ENCODE assay signal across 1 cellular context in genomic region chr9:33476503-33476902, GRCh38.
TF ChIP-seq lines count a peak whose summit lies in the region.

No MANE protein-coding gene starts in this region.

TF ChIP-seq in IMR-90, 13 proteins besides CTCF, POLR2A, EP300 and RAD21 (continued from another document):
- TF ChIP-seq ELK1 (IDR thresholded peaks at IDR 0.05; ENCODE audit: borderline replicate concordance, low read depth, low read length) (no peak), BHLHE40 (IDR thresholded peaks at IDR 0.05; ENCODE audit: low read depth, low read length) (no peak), CEBPB (IDR thresholded peaks at IDR 0.05; ENCODE audit: low read depth, low read length) (no peak), FOS (IDR thresholded peaks at IDR 0.05; ENCODE audit: low read depth, low read length) (no peak), MAFK (IDR thresholded peaks at IDR 0.05; ENCODE audit: low read depth, low read length) (no peak), MAZ (IDR thresholded peaks at IDR 0.05; ENCODE audit: borderline replicate concordance, low read depth, low read length) (no peak)
